ENCODE assay signal across 1 cellular context in genomic region chr6:107030151-107030550, GRCh38.
TF ChIP-seq lines count a peak whose summit lies in the region.

No MANE protein-coding gene starts in this region.

TF ChIP-seq in GM23338, 12 proteins besides CTCF, POLR2A, EP300 and RAD21 (continued from another document):
- TF ChIP-seq ZNF462 (CRISPR knock-in tag; IDR thresholded peaks at IDR 0.05) (no peak), ZNF114 (CRISPR knock-in tag; IDR thresholded peaks at IDR 0.05) (no peak), NANOG (IDR thresholded peaks at IDR 0.05; ENCODE audit: borderline replicate concordance) (no peak), POLR2AphosphoS5 (IDR thresholded peaks at IDR 0.05; ENCODE audit: low read depth) (no peak), STAT1 (IDR thresholded peaks at IDR 0.05; ENCODE audit: unreplicated experiment) (no peak), ZNF331 (CRISPR knock-in tag; IDR thresholded peaks at IDR 0.05; ENCODE audit: low read depth) (no peak), CREB1 (CRISPR knock-in tag; IDR thresholded peaks at IDR 0.05; ENCODE audit: low read depth) (no peak), EZH2phosphoT487 (IDR thresholded peaks at IDR 0.05; ENCODE audit: unreplicated experiment) (no peak), JUNB (IDR thresholded peaks at IDR 0.05; ENCODE audit: unreplicated experiment) (no peak)
- TF ChIP-seq, protein P1, sequence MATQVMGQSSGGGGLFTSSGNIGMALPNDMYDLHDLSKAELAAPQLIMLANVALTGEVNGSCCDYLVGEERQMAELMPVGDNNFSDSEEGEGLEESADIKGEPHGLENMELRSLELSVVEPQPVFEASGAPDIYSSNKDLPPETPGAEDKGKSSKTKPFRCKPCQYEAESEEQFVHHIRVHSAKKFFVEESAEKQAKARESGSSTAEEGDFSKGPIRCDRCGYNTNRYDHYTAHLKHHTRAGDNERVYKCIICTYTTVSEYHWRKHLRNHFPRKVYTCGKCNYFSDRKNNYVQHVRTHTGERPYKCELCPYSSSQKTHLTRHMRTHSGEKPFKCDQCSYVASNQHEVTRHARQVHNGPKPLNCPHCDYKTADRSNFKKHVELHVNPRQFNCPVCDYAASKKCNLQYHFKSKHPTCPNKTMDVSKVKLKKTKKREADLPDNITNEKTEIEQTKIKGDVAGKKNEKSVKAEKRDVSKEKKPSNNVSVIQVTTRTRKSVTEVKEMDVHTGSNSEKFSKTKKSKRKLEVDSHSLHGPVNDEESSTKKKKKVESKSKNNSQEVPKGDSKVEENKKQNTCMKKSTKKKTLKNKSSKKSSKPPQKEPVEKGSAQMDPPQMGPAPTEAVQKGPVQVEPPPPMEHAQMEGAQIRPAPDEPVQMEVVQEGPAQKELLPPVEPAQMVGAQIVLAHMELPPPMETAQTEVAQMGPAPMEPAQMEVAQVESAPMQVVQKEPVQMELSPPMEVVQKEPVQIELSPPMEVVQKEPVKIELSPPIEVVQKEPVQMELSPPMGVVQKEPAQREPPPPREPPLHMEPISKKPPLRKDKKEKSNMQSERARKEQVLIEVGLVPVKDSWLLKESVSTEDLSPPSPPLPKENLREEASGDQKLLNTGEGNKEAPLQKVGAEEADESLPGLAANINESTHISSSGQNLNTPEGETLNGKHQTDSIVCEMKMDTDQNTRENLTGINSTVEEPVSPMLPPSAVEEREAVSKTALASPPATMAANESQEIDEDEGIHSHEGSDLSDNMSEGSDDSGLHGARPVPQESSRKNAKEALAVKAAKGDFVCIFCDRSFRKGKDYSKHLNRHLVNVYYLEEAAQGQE (IDR thresholded peaks at IDR 0.05; ENCODE audit: unreplicated experiment): no peak
- TF ChIP-seq, protein P2, sequence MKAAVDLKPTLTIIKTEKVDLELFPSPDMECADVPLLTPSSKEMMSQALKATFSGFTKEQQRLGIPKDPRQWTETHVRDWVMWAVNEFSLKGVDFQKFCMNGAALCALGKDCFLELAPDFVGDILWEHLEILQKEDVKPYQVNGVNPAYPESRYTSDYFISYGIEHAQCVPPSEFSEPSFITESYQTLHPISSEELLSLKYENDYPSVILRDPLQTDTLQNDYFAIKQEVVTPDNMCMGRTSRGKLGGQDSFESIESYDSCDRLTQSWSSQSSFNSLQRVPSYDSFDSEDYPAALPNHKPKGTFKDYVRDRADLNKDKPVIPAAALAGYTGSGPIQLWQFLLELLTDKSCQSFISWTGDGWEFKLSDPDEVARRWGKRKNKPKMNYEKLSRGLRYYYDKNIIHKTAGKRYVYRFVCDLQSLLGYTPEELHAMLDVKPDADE (IDR thresholded peaks at IDR 0.05): no peak
